ENCODE assay signal across 23 cellular contexts in genomic region chr13:25981060-25981459, GRCh38.
"Had no signal": no experiment of that assay in that cellular context is flagged by ENCODE, and none has a peak within 500 bp of the region (broad histone marks: within the 10 kb centered on the region; RNA-seq: fewer than 3 reads in every experiment).

No MANE protein-coding gene starts in this region.

- DNase-seq: activated CD4-positive, alpha-beta T cell treated with anti-CD3 and anti-CD28 coated beads for 48 hours; activated CD4-positive, alpha-beta T cell treated with anti-CD3 and anti-CD28 coated beads, Interleukin-2, amount 50 U/mL, for 4 hours; activated CD4-positive, CD25-positive, alpha-beta regulatory T cell treated with anti-CD3 and anti-CD28 coated beads, Interleukin-2, amount 50 U/mL, for 72 hours; activated CD8-positive, alpha-beta memory T cell treated with anti-CD3 and anti-CD28 coated beads, Interleukin-2, amount 50 U/mL, for 48 hours; activated CD8-positive, alpha-beta T cell treated with anti-CD3 and anti-CD28 coated beads, Interleukin-2, amount 10 ng/mL, durations not matched to agents 7 days and 5 days; activated naive CD4-positive, alpha-beta T cell treated with anti-CD3 and anti-CD28 coated beads, Interleukin-2, amount 50 U/mL, for 16 hours; activated naive CD8-positive, alpha-beta T cell treated with anti-CD3 and anti-CD28 coated beads, Interleukin-2, amount 10 ng/mL, durations not matched to agents 7 days and 5 days; activated T-cell treated with anti-CD3 and anti-CD28 coated beads, Interleukin-2, amount 50 U/mL, for 1 hour; aorta; KG1; MG63; MV-4-11; NCI-H1417 treated with DMSO at 0.1 percent for 48 hours; NCI-H2171 treated with DMSO at 0.1 percent for 48 hours; NCI-H226; NCI-H510A treated with DMSO at 0.1 percent for 48 hours; NCI-H774; NK-92 treated with Interleukin-12 subunit alpha and Interleukin-12 subunit beta, amount 100 ng/mL, for 24 hours; Peyer's patch; Right ventricle myocardium superior had no signal

- H3K27me3 ChIP-seq: breast epithelium, MG63, Peyer's patch, SJCRH30 had no signal

- H3K36me3 ChIP-seq: breast epithelium, MG63, Peyer's patch, SJCRH30 had no signal

- H3K4me1 ChIP-seq: breast epithelium, Peyer's patch had no signal

- H3K4me3 ChIP-seq: breast epithelium, MG63, Peyer's patch, SJCRH30 had no signal

- H3K9me3 ChIP-seq: breast epithelium, MG63, Peyer's patch, SJCRH30 had no signal

- ATAC-seq: activated CD8-positive, alpha-beta T cell treated with anti-CD3 and anti-CD28 coated beads, Interleukin-2, amount 10 ng/mL, durations not matched to agents 7 days and 5 days; SK-N-SH treated with all-trans-retinoic acid at 6 μM for 48 hours had no signal
